ENCODE assay signal across 23 cellular contexts in genomic region chr5:77225531-77225930, GRCh38. TPM values are rescaled to one million over a fixed set of nuclear protein-coding genes. Genes with fewer than 3 reads are reported as not detected.
DNase-seq lines count a peak whose midpoint lies in the region; ATAC-seq, FAIRE-seq and TF ChIP-seq lines count a peak whose summit lies in the region.
"Had no signal": no experiment of that assay in that cellular context is flagged by ENCODE, and none has a peak within 500 bp of the region (broad histone marks: within the 10 kb centered on the region; RNA-seq: fewer than 3 reads in every experiment).

No MANE protein-coding gene starts in this region.

- no peak overlapping the region for H3K4me2 ChIP-seq in astrocyte (ENCODE audit: low read length)
- no peak overlapping the region for H3K4me2 ChIP-seq in mesenchymal stem cell (ENCODE audit: low read length, poor library complexity, severe bottlenecking)
- H3K4me2 ChIP-seq in mesendoderm (ENCODE audit: low read length), result no peak overlapping the region
- H3K4me2 ChIP-seq: GM23338 had no signal

- H4K5ac ChIP-seq in mesendoderm (ENCODE audit: low read length), result no peak overlapping the region

- H3K9me3 Mint-ChIP-seq in astrocyte (ENCODE audit: unreplicated experiment), result peaks cover 8% of the 10 kb centered on the region
- no peaks in the 10 kb centered on the region for H3K9me3 Mint-ChIP-seq in type B pancreatic cell
- H3K9me3 Mint-ChIP-seq: CD4-positive, alpha-beta T cell; GM23338; H9 had no signal

- H3K36me3 ChIP-seq in astrocyte (ENCODE audit: insufficient read depth, low read length) (no peaks in the 10 kb centered on the region), mesenchymal stem cell (ENCODE audit: control insufficient read depth in 1 of 2, insufficient read depth in 2 of 2, low read depth in 1 of 2, low read length in 2 of 2) (no peaks in the 10 kb centered on the region), mesendoderm (ENCODE audit: control insufficient read depth, insufficient read depth, low read length) (no peaks in the 10 kb centered on the region)
- H3K36me3 ChIP-seq: BE2C; BLaER1 treated with 17β-estradiol and CSF1 and Interleukin-3, amounts not matched to agents 10 nM and 100 nM had no signal

- H4K91ac ChIP-seq in mesenchymal stem cell (ENCODE audit: low read length), result no peak overlapping the region

- H2BK120ac ChIP-seq in mesenchymal stem cell (ENCODE audit: low read depth, low read length) (no peak overlapping the region), mesendoderm (ENCODE audit: low read depth, low read length) (no peak overlapping the region)

- no peaks in the 10 kb centered on the region for H3K9me3 ChIP-seq in astrocyte (ENCODE audit: insufficient read depth, low read depth, low read length)
- H3K9me3 ChIP-seq in mesenchymal stem cell (ENCODE audit: control insufficient read depth, low read length), result no peaks in the 10 kb centered on the region
- H3K9me3 ChIP-seq: BE2C had no signal

- DNase-seq in EH (ENCODE audit: low read depth) (peak; percentile 59), astrocyte (ENCODE audit: low read depth) (no peak), mesenchymal stem cell (peak; percentile 78), mesendoderm (no peak), type B pancreatic cell (ENCODE audit: extremely low spot score, unreplicated experiment) (no peak)
- DNase-seq: AML-193; BE2C; CD4-positive, alpha-beta T cell; CD8-positive, alpha-beta memory T cell; DMS 273 treated with DMSO at 0.1 percent for 48 hours; DMS79; GF-D8; H9 had no signal

- peak overlapping the region; percentile 23 for H3K27ac Mint-ChIP-seq in astrocyte (ENCODE audit: unreplicated experiment)
- no peak overlapping the region for H3K27ac Mint-ChIP-seq in type B pancreatic cell
- H3K27ac Mint-ChIP-seq: CD14-positive monocyte; CD4-positive, alpha-beta T cell; CD8-positive, alpha-beta memory T cell; GM23338; H9 had no signal

- TF ChIP-seq CTCF in astrocyte (IDR thresholded peaks at IDR 0.05; ENCODE audit: insufficient read depth, low read depth, low read length), result no peak
- TF ChIP-seq CTCF in type B pancreatic cell (conservative IDR thresholded peaks at IDR 0.05), result no peak

- WGBS in mesenchymal stem cell, result 32% methylated on average over 5 of the region's 8 CpGs
- WGBS in mesendoderm (ENCODE audit: extremely low coverage, insufficient coverage, low lambda C conversion rate), result no CpG with 5 or more reads among the region's 8 CpGs

- H3K36me3 Mint-ChIP-seq in astrocyte (ENCODE audit: low read depth, unreplicated experiment) (no peaks in the 10 kb centered on the region), type B pancreatic cell (no peaks in the 10 kb centered on the region)
- H3K36me3 Mint-ChIP-seq: CD14-positive monocyte; CD8-positive, alpha-beta memory T cell had no signal

- H2BK15ac ChIP-seq in mesenchymal stem cell (ENCODE audit: low read depth, poor library complexity, severe bottlenecking) (no peak overlapping the region), mesendoderm (replicated peaks; ENCODE audit: low read depth) (no peak overlapping the region)

- no peak overlapping the region for H2AK5ac ChIP-seq in mesenchymal stem cell (ENCODE audit: low read length, severe bottlenecking)
- no peak overlapping the region for H2AK5ac ChIP-seq in mesendoderm (ENCODE audit: low read length)

- H3K27me3 Mint-ChIP-seq in astrocyte (ENCODE audit: low read depth, unreplicated experiment), result peaks cover 5% of the 10 kb centered on the region
- H3K27me3 Mint-ChIP-seq in type B pancreatic cell, result peaks cover 2% of the 10 kb centered on the region

- H3K79me1 ChIP-seq in mesenchymal stem cell (replicated peaks; ENCODE audit: low read length, poor library complexity, severe bottlenecking) (no peaks in the 10 kb centered on the region), mesendoderm (ENCODE audit: low read length) (no peaks in the 10 kb centered on the region)

- H4K8ac ChIP-seq in mesenchymal stem cell (ENCODE audit: low read length), result no peak overlapping the region
- H4K8ac ChIP-seq in mesendoderm (ENCODE audit: low read depth, low read length), result no peak overlapping the region

- H3K9ac ChIP-seq in astrocyte (ENCODE audit: low read length) (no peak overlapping the region), mesenchymal stem cell (ENCODE audit: low read length) (no peak overlapping the region), mesendoderm (ENCODE audit: low read length) (no peak overlapping the region)
- H3K9ac ChIP-seq: BLaER1 treated with 17β-estradiol and CSF1 and Interleukin-3, amounts not matched to agents 10 nM and 100 nM had no signal

- ATAC-seq in HG02852 (IDR thresholded peaks at IDR 0.05; ENCODE audit: unreplicated experiment), result no peak
- ATAC-seq: GM23338, HCT116 had no signal

- H2BK12ac ChIP-seq in mesenchymal stem cell (ENCODE audit: low read length in 2 of 2), result peak overlapping the region in 1 of 2 experiments; percentile 42

- H3K79me2 ChIP-seq in astrocyte (ENCODE audit: insufficient read depth, low read length) (no peaks in the 10 kb centered on the region), mesendoderm (ENCODE audit: control insufficient read depth, insufficient read depth, low read length) (no peaks in the 10 kb centered on the region)

- no peak overlapping the region for H3K4me3 ChIP-seq in astrocyte (ENCODE audit: insufficient read depth, low read depth, low read length)
- H3K4me3 ChIP-seq in mesenchymal stem cell (ENCODE audit: insufficient read depth in 1 of 2, low read depth in 1 of 2, low read length in 2 of 2), result no peak overlapping the region
- no peak overlapping the region for H3K4me3 ChIP-seq in mesendoderm (ENCODE audit: low read length)
- H3K4me3 ChIP-seq: BLaER1 treated with 17β-estradiol and CSF1 and Interleukin-3, amounts not matched to agents 10 nM and 100 nM; GM23338 had no signal

- FAIRE-seq in astrocyte (lab: Jason Lieb, UNC), result no peak
- FAIRE-seq: A204.1, D721Med, GM12891, GM18507 had no signal

- H3K14ac ChIP-seq in mesenchymal stem cell (ENCODE audit: low read length in 2 of 2), result no peak overlapping the region

- H3K27ac ChIP-seq in astrocyte (ENCODE audit: low read depth, low read length) (no peak overlapping the region), mesenchymal stem cell (ENCODE audit: low read length, poor library complexity, severe bottlenecking) (no peak overlapping the region), mesendoderm (ENCODE audit: low read depth, low read length) (no peak overlapping the region)
- H3K27ac ChIP-seq: 22Rv1; BLaER1 treated with 17β-estradiol and CSF1 and Interleukin-3, amounts not matched to agents 10 nM and 100 nM had no signal

- H3K4ac ChIP-seq in mesenchymal stem cell (ENCODE audit: low read depth in 1 of 2, low read length in 2 of 2) (no peak overlapping the region), mesendoderm (ENCODE audit: low read depth, low read length) (no peak overlapping the region)

- H2BK5ac ChIP-seq in mesenchymal stem cell (ENCODE audit: low read depth, low read length, poor library complexity, severe bottlenecking), result no peak overlapping the region
- no peak overlapping the region for H2BK5ac ChIP-seq in mesendoderm (ENCODE audit: low read length)

- H3K27me3 ChIP-seq in astrocyte (ENCODE audit: insufficient read depth, low read length), result peaks cover 15% of the 10 kb centered on the region
- peaks cover 34 to 46% of the 10 kb centered on the region in 2 experiments for H3K27me3 ChIP-seq in mesenchymal stem cell (ENCODE audit: control insufficient read depth in 1 of 2, insufficient read depth in 1 of 2, low read length in 2 of 2)
- no peaks in the 10 kb centered on the region for H3K27me3 ChIP-seq in mesendoderm (ENCODE audit: insufficient read depth, low read length, poor library complexity)
- H3K27me3 ChIP-seq: BLaER1 treated with 17β-estradiol and CSF1 and Interleukin-3, amounts not matched to agents 10 nM and 100 nM had no signal

- no peaks in the 10 kb centered on the region for H4K20me1 ChIP-seq in astrocyte (ENCODE audit: insufficient read depth, low read length)
- H4K20me1 ChIP-seq: BLaER1 treated with 17β-estradiol and CSF1 and Interleukin-3, amounts not matched to agents 10 nM and 100 nM had no signal

- H3K18ac ChIP-seq in mesenchymal stem cell (ENCODE audit: low read depth in 1 of 2, low read length in 2 of 2) (no peak overlapping the region), mesendoderm (ENCODE audit: low read length) (no peak overlapping the region)

- peaks cover 20% of the 10 kb centered on the region for H3K4me1 Mint-ChIP-seq in astrocyte (ENCODE audit: low read depth, unreplicated experiment)
- H3K4me1 Mint-ChIP-seq in type B pancreatic cell (ENCODE audit: unreplicated experiment), result no peaks in the 10 kb centered on the region
- H3K4me1 Mint-ChIP-seq: CD8-positive, alpha-beta memory T cell; GM23338; H9 had no signal

- no peak overlapping the region for H3K4me3 Mint-ChIP-seq in astrocyte (ENCODE audit: unreplicated experiment)
- H3K4me3 Mint-ChIP-seq in type B pancreatic cell, result no peak overlapping the region
- H3K4me3 Mint-ChIP-seq: CD14-positive monocyte; CD4-positive, alpha-beta T cell; CD8-positive, alpha-beta memory T cell; GM23338; H9 had no signal

- H3K23ac ChIP-seq in mesenchymal stem cell (ENCODE audit: low read length in 2 of 2) (no peak overlapping the region), mesendoderm (ENCODE audit: low read length) (no peak overlapping the region)

- no peak overlapping the region for H3K56ac ChIP-seq in mesendoderm (ENCODE audit: low read length)

- H2AFZ ChIP-seq in astrocyte (ENCODE audit: low read depth, low read length), result no peak overlapping the region
- no peak overlapping the region for H2AFZ ChIP-seq in mesenchymal stem cell (ENCODE audit: low read depth, low read length)
- H2AFZ ChIP-seq: GM23338 had no signal

- H3K4me1 ChIP-seq in astrocyte (ENCODE audit: insufficient read depth, low read length) (no peaks in the 10 kb centered on the region), mesenchymal stem cell (ENCODE audit: control insufficient read depth, insufficient read depth, low read depth, low read length) (no peaks in the 10 kb centered on the region), mesendoderm (ENCODE audit: control insufficient read depth, low read depth, low read length) (no peaks in the 10 kb centered on the region)
- H3K4me1 ChIP-seq: BE2C had no signal

RNA-seq across cellular contexts. Expression of gene PDE8B, which starts 15.1 kb away (rescaled TPM):
- total RNA-seq in astrocyte (0.18 and 0.22 TPM in 2 replicates), type B pancreatic cell (ENCODE audit: low replicate concordance) (16.7 and 69.8 TPM in 2 replicates)
- polyA plus RNA-seq in mesenchymal stem cell (2013, experiment 1 of 2), result 0.18 TPM
- polyA plus RNA-seq in mesenchymal stem cell (2013, experiment 2 of 2), result 0.29 TPM
- polyA plus RNA-seq in mesendoderm (2013, experiment 1 of 2), result 0.08 TPM
- polyA plus RNA-seq in mesendoderm (2013, experiment 2 of 2), result 0.15 TPM
- total RNA-seq: CD8-positive, alpha-beta memory T cell had no signal

Comparison
In these comparisons a context has a peak if more than half of its experiments do, and no peak if none do; other contexts are left out.
1. DNase-seq: peak in EH (single experiment) and mesenchymal stem cell (single experiment); none in astrocyte (single experiment), mesendoderm (single experiment) and type B pancreatic cell (single experiment).
2. RNA of gene PDE8B, which starts 15.1 kb away (total RNA-seq): 16.7 to 69.8 TPM in type B pancreatic cell; 0.18 to 0.22 TPM in astrocyte; every median in the first group is over 10 times any median in the second.